ENCODE assay signal across 1 cellular context in genomic region chr10:88091490-88092061, GRCh38.
TF ChIP-seq lines count a peak whose summit lies in the region.

No MANE protein-coding gene starts in this region.

TF ChIP-seq in liver, 16 proteins besides CTCF, POLR2A, EP300 and RAD21 (continued from another document):
- TF ChIP-seq, protein P1, sequence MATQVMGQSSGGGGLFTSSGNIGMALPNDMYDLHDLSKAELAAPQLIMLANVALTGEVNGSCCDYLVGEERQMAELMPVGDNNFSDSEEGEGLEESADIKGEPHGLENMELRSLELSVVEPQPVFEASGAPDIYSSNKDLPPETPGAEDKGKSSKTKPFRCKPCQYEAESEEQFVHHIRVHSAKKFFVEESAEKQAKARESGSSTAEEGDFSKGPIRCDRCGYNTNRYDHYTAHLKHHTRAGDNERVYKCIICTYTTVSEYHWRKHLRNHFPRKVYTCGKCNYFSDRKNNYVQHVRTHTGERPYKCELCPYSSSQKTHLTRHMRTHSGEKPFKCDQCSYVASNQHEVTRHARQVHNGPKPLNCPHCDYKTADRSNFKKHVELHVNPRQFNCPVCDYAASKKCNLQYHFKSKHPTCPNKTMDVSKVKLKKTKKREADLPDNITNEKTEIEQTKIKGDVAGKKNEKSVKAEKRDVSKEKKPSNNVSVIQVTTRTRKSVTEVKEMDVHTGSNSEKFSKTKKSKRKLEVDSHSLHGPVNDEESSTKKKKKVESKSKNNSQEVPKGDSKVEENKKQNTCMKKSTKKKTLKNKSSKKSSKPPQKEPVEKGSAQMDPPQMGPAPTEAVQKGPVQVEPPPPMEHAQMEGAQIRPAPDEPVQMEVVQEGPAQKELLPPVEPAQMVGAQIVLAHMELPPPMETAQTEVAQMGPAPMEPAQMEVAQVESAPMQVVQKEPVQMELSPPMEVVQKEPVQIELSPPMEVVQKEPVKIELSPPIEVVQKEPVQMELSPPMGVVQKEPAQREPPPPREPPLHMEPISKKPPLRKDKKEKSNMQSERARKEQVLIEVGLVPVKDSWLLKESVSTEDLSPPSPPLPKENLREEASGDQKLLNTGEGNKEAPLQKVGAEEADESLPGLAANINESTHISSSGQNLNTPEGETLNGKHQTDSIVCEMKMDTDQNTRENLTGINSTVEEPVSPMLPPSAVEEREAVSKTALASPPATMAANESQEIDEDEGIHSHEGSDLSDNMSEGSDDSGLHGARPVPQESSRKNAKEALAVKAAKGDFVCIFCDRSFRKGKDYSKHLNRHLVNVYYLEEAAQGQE (IDR thresholded peaks at IDR 0.05): no peak
- TF ChIP-seq NR2F2 (IDR thresholded peaks at IDR 0.05) (no peak), HNF4A (conservative IDR thresholded peaks at IDR 0.05) (no peak), EGR1 (IDR thresholded peaks at IDR 0.05; ENCODE audit: low read depth in 2 of 2) (no peak), JUND (IDR thresholded peaks at IDR 0.05) (no peak), YY1 (IDR thresholded peaks at IDR 0.05) (no peak), MAX (IDR thresholded peaks at IDR 0.05) (no peak), TAF1 (conservative IDR thresholded peaks at IDR 0.05) (no peak), FOXA1 (IDR thresholded peaks at IDR 0.05) (no peak), RXRA (IDR thresholded peaks at IDR 0.05) (no peak)
